In genomic region chr17:49407981-49408501, GRCh38 we compare ENCODE assay signal across 8 cellular contexts. TPM values are rescaled to one million over a fixed set of nuclear protein-coding genes. Genes with fewer than 3 reads are reported as not detected.
DNase-seq lines count a peak whose midpoint lies in the region; ATAC-seq and TF ChIP-seq lines count a peak whose summit lies in the region.

No MANE protein-coding gene starts in this region.

- no peak overlapping the region for H3K27ac ChIP-seq in heart right ventricle

- 32 to 36% methylated on average over 9 of the region's 9 CpGs for WGBS in heart right ventricle, 2 donors

- peak; percentile 85 for DNase-seq in BE2C
- DNase-seq in NCI-H1417 treated with DMSO at 0.1 percent for 48 hours (lab: John Stamatoyannopoulos, UW), result peak; percentile 63
- DNase-seq in SW480 (ENCODE audit: low spot score), result peak; percentile 81
- DNase-seq in heart right ventricle, result peak; percentile 53 to 68
- DNase-seq in retina, result peak; percentile 89

- H3K4me1 ChIP-seq in BE2C, result no peaks in the 10 kb centered on the region
- peaks cover 0 to 13% (median 6%) of the 10 kb centered on the region in 9 donors for H3K4me1 ChIP-seq in heart right ventricle

- H3K4me3 ChIP-seq in BE2C (ENCODE audit: low read depth, low read length), result no peak overlapping the region
- H3K4me3 ChIP-seq in heart right ventricle, result no peak overlapping the region

- H3K9me3 ChIP-seq in BE2C (no peaks in the 10 kb centered on the region), heart right ventricle (no peaks in the 10 kb centered on the region)

- no peak overlapping the region for H3K27ac Mint-ChIP-seq in activated naive CD8-positive, alpha-beta T cell

- no peaks in the 10 kb centered on the region for H3K9me3 Mint-ChIP-seq in activated naive CD8-positive, alpha-beta T cell (ENCODE audit: low read depth)

- peak; percentile 100 for TF ChIP-seq CTCF in BE2C (IDR thresholded peaks at IDR 0.05; ENCODE audit: low read depth, low read length)
- peak; percentile 37 to 78 (median 66) for TF ChIP-seq CTCF in heart right ventricle (IDR thresholded peaks at IDR 0.05)

- intact Hi-C loops in heart right ventricle (cut with DNase I), result loop anchor here in 3 of 10 donors (5.0 to 10.0 kb wide), 3 partner anchors 147 to 297 kb away; partner anchors contain the start of gene SLC35B1 (in 1 of the 3)

- H3K36me3 ChIP-seq in BE2C (peaks cover 90% of the 10 kb centered on the region), heart right ventricle (peaks cover 0 to 100% (median 89%) of the 10 kb centered on the region in 9 donors)

- ATAC-seq in GM21423 (IDR thresholded peaks at IDR 0.05; ENCODE audit: unreplicated experiment) (peak; percentile 53), heart right ventricle (peak; percentile 62 to 83 (median 74)), HG03521 (IDR thresholded peaks at IDR 0.05; ENCODE audit: unreplicated experiment) (no peak)

- no peaks in the 10 kb centered on the region for H3K27me3 Mint-ChIP-seq in activated naive CD8-positive, alpha-beta T cell

- peak overlapping the region; percentile 36 for H3K4me3 Mint-ChIP-seq in activated naive CD8-positive, alpha-beta T cell

- peaks cover 46% of the 10 kb centered on the region for H3K4me1 Mint-ChIP-seq in activated naive CD8-positive, alpha-beta T cell (ENCODE audit: low read depth)

- H3K27me3 ChIP-seq in BE2C (no peaks in the 10 kb centered on the region), heart right ventricle (no peaks in the 10 kb centered on the region)

- H3K36me3 Mint-ChIP-seq in activated naive CD8-positive, alpha-beta T cell, result peaks cover 24% of the 10 kb centered on the region

RNA-seq across cellular contexts. Expression of gene PHB1, which starts 6.6 kb away (rescaled TPM):
- polyA plus RNA-seq in BE2C (2012; ENCODE audit: insufficient read depth, insufficient read length, low read depth), result 523 TPM
- total RNA-seq in heart right ventricle, result 100 to 1,000 TPM; 187 to 249 (median 215) TPM
- polyA plus RNA-seq in heart right ventricle, result 100 to 1,000 TPM; 107 to 317 TPM

RNA-seq across cellular contexts. Expression of gene ZNF652, which starts 46.0 kb away (rescaled TPM):
- polyA plus RNA-seq in BE2C (2012; ENCODE audit: insufficient read depth, insufficient read length, low read depth), result 11.4 TPM
- total RNA-seq in heart right ventricle, result 10 to 100 TPM; 16.0 to 23.8 (median 19.6) TPM
- polyA plus RNA-seq in heart right ventricle, result 10 to 100 TPM in 1 of 2 donors, 1 to 10 TPM in 1; 5.2 to 35.6 TPM
